In the genomic region with DNA sequence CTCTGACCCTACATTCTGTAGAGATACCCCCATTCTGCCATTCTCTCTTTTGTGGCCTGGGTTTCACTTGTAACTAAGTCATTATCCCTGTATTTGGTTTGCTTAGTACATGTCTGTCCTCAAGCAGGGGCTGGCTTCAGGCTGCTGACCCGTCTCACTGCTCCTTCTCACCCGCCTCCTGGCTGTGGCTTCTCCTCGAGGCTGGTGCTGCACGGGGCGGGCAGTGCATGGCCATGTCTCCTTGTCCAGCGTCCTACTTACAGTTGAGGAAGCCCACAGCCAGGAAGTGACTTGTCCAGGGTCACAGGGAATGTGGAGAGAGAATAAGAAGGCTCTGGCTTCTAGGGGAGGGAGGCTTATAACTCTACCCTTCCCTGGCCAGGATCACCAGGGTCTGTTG, we compare ENCODE assay signal across 31 cellular contexts. TPM values are rescaled to one million over a fixed set of nuclear protein-coding genes. Genes with fewer than 3 reads are reported as not detected.
DNase-seq lines count a peak whose midpoint lies in the region; ATAC-seq, FAIRE-seq and TF ChIP-seq lines count a peak whose summit lies in the region.
"Had no signal": no experiment of that assay in that cellular context is flagged by ENCODE, and none has a peak within 500 bp of the region (broad histone marks: within the 10 kb centered on the region; RNA-seq: fewer than 3 reads in every experiment).

No MANE protein-coding gene starts in this region.

- H3K23ac ChIP-seq in mesenchymal stem cell (ENCODE audit: low read length in 2 of 2): no peak overlapping the region

- ATAC-seq in GM21529 (IDR thresholded peaks at IDR 0.05; ENCODE audit: unreplicated experiment): no peak
- ATAC-seq in GM19463 (IDR thresholded peaks at IDR 0.05; ENCODE audit: unreplicated experiment): no peak

- no peaks in the 10 kb centered on the region for H3K79me1 ChIP-seq in mesenchymal stem cell (replicated peaks; ENCODE audit: low read length, poor library complexity, severe bottlenecking)

- H2BK15ac ChIP-seq in mesenchymal stem cell (ENCODE audit: low read depth, poor library complexity, severe bottlenecking): no peak overlapping the region

- DNase-seq in HTR-8/SVneo (ENCODE audit: insufficient read length, low spot score) (no peak), mesenchymal stem cell (no peak), urothelium cell line (ENCODE audit: low spot score) (no peak), GM23248 (no peak)
- DNase-seq: 8988T; ACHN; BE2C; C1 segment of cervical spinal cord; CD4-positive, alpha-beta memory T cell; CD4-positive, CD25-positive, alpha-beta regulatory T cell; CD8-positive, alpha-beta memory T cell; COR-L47; DMS 273 treated with DMSO at 0.1 percent for 48 hours; DMS153; DMS53; DMS79; DND-41; EL; GDM1 had no signal

- peak overlapping the region; percentile 55 for H4K91ac ChIP-seq in mesenchymal stem cell (ENCODE audit: low read length)

- TF ChIP-seq CTCF in HEK293 (tag by site-specific recombination; IDR thresholded peaks at IDR 0.05): no peak

- H3K14ac ChIP-seq in mesenchymal stem cell (ENCODE audit: low read length in 2 of 2): no peak overlapping the region

- H3K79me2 ChIP-seq in GM23248 (ENCODE audit: insufficient read depth): no peaks in the 10 kb centered on the region

- WGBS in mesenchymal stem cell: 95% methylated on average over 6 of the region's 6 CpGs
- 89 to 94% methylated on average over 6 of the region's 6 CpGs for WGBS in GM23248 (ENCODE audit: low coverage in 1 of 2, low lambda C conversion rate in 2 of 2, missing lambda C conversion rate in 2 of 2), 2 experiments

- H3K36me3 ChIP-seq in HEK293 (ENCODE audit: control insufficient read depth in 2 of 2, insufficient read depth in 1 of 2, low read length in 2 of 2) (peaks cover 0 to 70% of the 10 kb centered on the region in 2 experiments; a peak in 2 of 3 replicates), mesenchymal stem cell (ENCODE audit: control insufficient read depth in 1 of 2, insufficient read depth in 2 of 2, low read depth in 1 of 2, low read length in 2 of 2) (peaks cover 0 to 46% of the 10 kb centered on the region in 2 experiments), GM23248 (ENCODE audit: low read depth) (no peaks in the 10 kb centered on the region)

- H3K4me2 ChIP-seq in mesenchymal stem cell (ENCODE audit: low read length, poor library complexity, severe bottlenecking) (no peak overlapping the region), GM23248 (ENCODE audit: unreplicated experiment) (no peak overlapping the region)
- H3K4me2 ChIP-seq: BLaER1 had no signal

- H3K9me3 ChIP-seq in HEK293 (ENCODE audit: control insufficient read depth, insufficient read depth, low read depth, low read length) (no peaks in the 10 kb centered on the region), mesenchymal stem cell (ENCODE audit: control insufficient read depth, low read length) (no peaks in the 10 kb centered on the region), GM23248 (ENCODE audit: low read depth) (no peaks in the 10 kb centered on the region)
- H3K9me3 ChIP-seq: BE2C, BLaER1 had no signal

- H3K4me1 ChIP-seq in HEK293 (ENCODE audit: control insufficient read depth, insufficient read depth, low read length) (no peaks in the 10 kb centered on the region), mesenchymal stem cell (ENCODE audit: control insufficient read depth, insufficient read depth, low read depth, low read length) (no peaks in the 10 kb centered on the region), GM23248 (ENCODE audit: insufficient read depth) (no peaks in the 10 kb centered on the region)
- H3K4me1 ChIP-seq: BE2C had no signal

- no peak overlapping the region for H2BK12ac ChIP-seq in mesenchymal stem cell (ENCODE audit: low read length in 2 of 2)

- no peak overlapping the region for H3K18ac ChIP-seq in mesenchymal stem cell (ENCODE audit: low read depth in 1 of 2, low read length in 2 of 2)

- H3K4me3 ChIP-seq in HEK293 (ENCODE audit: low read depth, low read length) (no peak overlapping the region), mesenchymal stem cell (ENCODE audit: insufficient read depth in 1 of 2, low read depth in 1 of 2, low read length in 2 of 2) (no peak overlapping the region), GM23248 (no peak overlapping the region)
- H3K4me3 ChIP-seq: BLaER1 had no signal

- FAIRE-seq in HTR-8/SVneo (lab: Jason Lieb, UNC) (peak; percentile 89), urothelium cell line (lab: Jason Lieb, UNC) (peak; percentile 42)
- FAIRE-seq: A204.1, GM12891, GM19239 had no signal

- H2BK120ac ChIP-seq in mesenchymal stem cell (ENCODE audit: low read depth, low read length): no peak overlapping the region

- no peak overlapping the region for H2AFZ ChIP-seq in mesenchymal stem cell (ENCODE audit: low read depth, low read length)
- H2AFZ ChIP-seq in GM23248: no peak overlapping the region

- H2AK5ac ChIP-seq in mesenchymal stem cell (ENCODE audit: low read length, severe bottlenecking): no peak overlapping the region

- POLR2A ChIA-PET in HEK293 (lab: Yijun Ruan, JAX): no interaction called here

- H3K27me3 ChIP-seq in mesenchymal stem cell (ENCODE audit: control insufficient read depth in 1 of 2, insufficient read depth in 1 of 2, low read length in 2 of 2) (peaks cover 0 to 4% of the 10 kb centered on the region in 2 experiments), GM23248 (replicated peaks; ENCODE audit: insufficient read depth) (no peaks in the 10 kb centered on the region)
- H3K27me3 ChIP-seq: BE2C, BLaER1 had no signal

- in situ Hi-C loops in GM23248 (cut with MboI): no loop called here

- H4K8ac ChIP-seq in mesenchymal stem cell (ENCODE audit: low read length): no peak overlapping the region

- no peak overlapping the region for H2BK5ac ChIP-seq in mesenchymal stem cell (ENCODE audit: low read depth, low read length, poor library complexity, severe bottlenecking)

- no peak overlapping the region for H3K9ac ChIP-seq in mesenchymal stem cell (ENCODE audit: low read length)
- H3K9ac ChIP-seq in GM23248: no peak overlapping the region
- H3K9ac ChIP-seq: BLaER1 had no signal

- H4K20me1 ChIP-seq in GM23248 (ENCODE audit: insufficient read depth): no peaks in the 10 kb centered on the region

- H3K9me2 ChIP-seq in GM23248 (ENCODE audit: insufficient read depth): no peaks in the 10 kb centered on the region

- H3F3A ChIP-seq in GM23248 (ENCODE audit: insufficient read depth): no peaks in the 10 kb centered on the region

- H3K27ac ChIP-seq in HEK293 (ENCODE audit: extremely low read depth, low read depth, low read length): no peak overlapping the region
- no peak overlapping the region for H3K27ac ChIP-seq in mesenchymal stem cell (ENCODE audit: low read length, poor library complexity, severe bottlenecking)
- H3K27ac ChIP-seq in GM23248: no peak overlapping the region
- H3K27ac ChIP-seq: BLaER1 had no signal

- CTCF ChIA-PET in HEK293 (lab: Yijun Ruan, JAX): interaction anchor here (1.6 kb wide), 1 partner anchor 177 kb away, joined by 3 read pairs; no protein-coding TSS in a partner anchor

- no peak overlapping the region for H3K4ac ChIP-seq in mesenchymal stem cell (ENCODE audit: low read depth in 1 of 2, low read length in 2 of 2)

TF ChIP-seq in HEK293, 187 proteins besides CTCF, POLR2A, EP300 and RAD21:
- TF ChIP-seq GLIS2 (tag by site-specific recombination; IDR thresholded peaks at IDR 0.05): 0 out of 2 replicates have a peak, but pooled peaks have one; percentile 5
- TF ChIP-seq, protein P1, sequence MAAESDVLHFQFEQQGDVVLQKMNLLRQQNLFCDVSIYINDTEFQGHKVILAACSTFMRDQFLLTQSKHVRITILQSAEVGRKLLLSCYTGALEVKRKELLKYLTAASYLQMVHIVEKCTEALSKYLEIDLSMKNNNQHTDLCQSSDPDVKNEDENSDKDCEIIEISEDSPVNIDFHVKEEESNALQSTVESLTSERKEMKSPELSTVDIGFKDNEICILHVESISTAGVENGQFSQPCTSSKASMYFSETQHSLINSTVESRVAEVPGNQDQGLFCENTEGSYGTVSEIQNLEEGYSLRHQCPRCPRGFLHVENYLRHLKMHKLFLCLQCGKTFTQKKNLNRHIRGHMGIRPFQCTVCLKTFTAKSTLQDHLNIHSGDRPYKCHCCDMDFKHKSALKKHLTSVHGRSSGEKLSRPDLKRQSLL (tag by site-specific recombination; IDR thresholded peaks at IDR 0.05): no peak

RNA-seq across cellular contexts. Expression of a gene that starts 11.3 kb away (rescaled TPM):
- not detected for polyA plus RNA-seq in mesenchymal stem cell (2013, experiment 1 of 2)
- polyA plus RNA-seq in mesenchymal stem cell (2013, experiment 2 of 2): not detected
- total RNA-seq in GM23248 (2014; rRNA removed; shearing (Covaris generic)): not detected in 2 replicates
- polyA plus RNA-seq in GM23248 (2016; fragmentation: Nextera tagmentation; extraction: Ambion mirVana): not detected in 2 replicates
- total RNA-seq: A673; CD4-positive, alpha-beta memory T cell; CD8-positive, alpha-beta memory T cell; Daoy; G401 had no signal
- polyA plus RNA-seq: AG04450; CD14-positive monocyte; CD4-positive, alpha-beta memory T cell; CD8-positive, alpha-beta memory T cell had no signal

RNA-seq across cellular contexts. Expression of a gene that starts 48.6 kb away (rescaled TPM):
- 10.5 TPM for polyA plus RNA-seq in mesenchymal stem cell (2013, experiment 1 of 2)
- 10.6 TPM for polyA plus RNA-seq in mesenchymal stem cell (2013, experiment 2 of 2)
- total RNA-seq in GM23248 (2014; rRNA removed; shearing (Covaris generic)): 6.1 and 8.1 TPM in 2 replicates
- 11.7 and 12.9 TPM in 2 replicates for polyA plus RNA-seq in GM23248 (2016; fragmentation: Nextera tagmentation; extraction: Ambion mirVana)
